ENCODE assay signal across 31 cellular contexts in genomic region chr4:14241574-14241973, GRCh38.
"Had no signal": no experiment of that assay in that cellular context is flagged by ENCODE, and none has a peak within 500 bp of the region (broad histone marks: within the 10 kb centered on the region; RNA-seq: fewer than 3 reads in every experiment).

No MANE protein-coding gene starts in this region.

- H3K27ac ChIP-seq: body of pancreas, SJCRH30, SK-N-MC, WERI-Rb-1 had no signal

- H3K27me3 ChIP-seq: body of pancreas, SJCRH30 had no signal

- H3K27me3 Mint-ChIP-seq: activated CD4-positive, alpha-beta memory T cell treated with anti-CD3 and anti-CD28 coated beads, Interleukin-2, amount 10 ng/mL, durations not matched to agents 7 days and 5 days; activated CD8-positive, alpha-beta memory T cell treated with anti-CD3 and anti-CD28 coated beads, Interleukin-2, amount 10 ng/mL, durations not matched to agents 7 days and 5 days; activated naive CD8-positive, alpha-beta T cell treated with anti-CD3 and anti-CD28 coated beads for 36 hours had no signal

- H3K4me3 ChIP-seq: body of pancreas, SJCRH30, SK-N-MC had no signal

- H3K9me3 Mint-ChIP-seq: activated CD4-positive, alpha-beta memory T cell treated with anti-CD3 and anti-CD28 coated beads, Interleukin-2, amount 10 ng/mL, durations not matched to agents 7 days and 5 days; activated naive CD8-positive, alpha-beta T cell treated with anti-CD3 and anti-CD28 coated beads for 36 hours had no signal

- H3K36me3 Mint-ChIP-seq: activated CD8-positive, alpha-beta memory T cell treated with anti-CD3 and anti-CD28 coated beads, Interleukin-2, amount 10 ng/mL, durations not matched to agents 7 days and 5 days; activated naive CD8-positive, alpha-beta T cell treated with anti-CD3 and anti-CD28 coated beads for 36 hours had no signal

- H3K36me3 ChIP-seq: SJCRH30, WERI-Rb-1 had no signal

- H3K4me1 Mint-ChIP-seq: activated CD4-positive, alpha-beta memory T cell treated with anti-CD3 and anti-CD28 coated beads, Interleukin-2, amount 10 ng/mL, durations not matched to agents 7 days and 5 days; activated CD8-positive, alpha-beta memory T cell treated with anti-CD3 and anti-CD28 coated beads, Interleukin-2, amount 10 ng/mL, durations not matched to agents 7 days and 5 days; activated naive CD8-positive, alpha-beta T cell treated with anti-CD3 and anti-CD28 coated beads for 36 hours had no signal

- H3K4me3 Mint-ChIP-seq: activated CD4-positive, alpha-beta memory T cell treated with anti-CD3 and anti-CD28 coated beads, Interleukin-2, amount 10 ng/mL, durations not matched to agents 7 days and 5 days; activated CD8-positive, alpha-beta memory T cell treated with anti-CD3 and anti-CD28 coated beads, Interleukin-2, amount 10 ng/mL, durations not matched to agents 7 days and 5 days; activated naive CD8-positive, alpha-beta T cell treated with anti-CD3 and anti-CD28 coated beads for 36 hours had no signal

- H3K9me3 ChIP-seq: body of pancreas, SJCRH30 had no signal

- H3K27ac Mint-ChIP-seq: activated CD4-positive, alpha-beta memory T cell treated with anti-CD3 and anti-CD28 coated beads, Interleukin-2, amount 10 ng/mL, durations not matched to agents 7 days and 5 days; activated CD8-positive, alpha-beta memory T cell treated with anti-CD3 and anti-CD28 coated beads, Interleukin-2, amount 10 ng/mL, durations not matched to agents 7 days and 5 days; activated naive CD8-positive, alpha-beta T cell treated with anti-CD3 and anti-CD28 coated beads for 36 hours had no signal

- H3K4me1 ChIP-seq: body of pancreas, SJCRH30 had no signal

- DNase-seq: activated CD4-positive, alpha-beta memory T cell treated with anti-CD3 and anti-CD28 coated beads, Interleukin-2, amount 10 ng/mL, durations not matched to agents 7 days and 5 days; activated CD4-positive, alpha-beta T cell treated with anti-CD3 and anti-CD28 coated beads for 1 hour; activated CD4-positive, alpha-beta T cell treated with anti-CD3 and anti-CD28 coated beads for 48 hours; activated CD4-positive, CD25-positive, alpha-beta regulatory T cell; activated CD8-positive, alpha-beta memory T cell treated with anti-CD3 and anti-CD28 coated beads for 24 hours; activated CD8-positive, alpha-beta memory T cell treated with anti-CD3 and anti-CD28 coated beads, Interleukin-2, amount 10 ng/mL, durations not matched to agents 7 days and 5 days; activated CD8-positive, alpha-beta memory T cell treated with anti-CD3 and anti-CD28 coated beads, Interleukin-2, amount 50 U/mL, for 48 hours; activated effector memory CD4-positive, alpha-beta T cell treated with Interleukin-2 at 50 U/mL for 16 hours; activated naive CD4-positive, alpha-beta T cell treated with anti-CD3 and anti-CD28 coated beads, Interleukin-2, amount 50 U/mL, for 16 hours; activated naive CD8-positive, alpha-beta T cell treated with anti-CD3 and anti-CD28 coated beads for 36 hours; activated T-cell treated with anti-CD3 and anti-CD28 coated beads, Interleukin-2, amount 50 U/mL, for 48 hours; body of pancreas; central memory CD4-positive, alpha-beta T cell; Karpas-422; KBM-7; MM.1S; MV-4-11; NCI-H1092; NCI-H146; NCI-H187; NCI-H2029 treated with DMSO at 0.1 percent for 48 hours; NCI-H2107; NCI-H2171; NCI-H446; NCI-H524; NCI-H69; SHP77; SJCRH30; T1000; WERI-Rb-1 had no signal
